ENCODE assay signal across 1 cellular context in genomic region chr11:69864930-69865661, GRCh38.
TF ChIP-seq lines count a peak whose summit lies in the region.

No MANE protein-coding gene starts in this region.

TF ChIP-seq in HepG2, 621 proteins besides CTCF, POLR2A, EP300 and RAD21 (continued from another document):
- TF ChIP-seq PRDM10 (CRISPR knock-in tag; IDR thresholded peaks at IDR 0.05; ENCODE audit: low read depth) (no peak), ZFP82 (CRISPR knock-in tag; IDR thresholded peaks at IDR 0.05; ENCODE audit: borderline replicate concordance) (no peak), MNT (IDR thresholded peaks at IDR 0.05) (no peak), NFE2L1 (CRISPR knock-in tag; IDR thresholded peaks at IDR 0.05; ENCODE audit: borderline replicate concordance) (no peak), AGO1 (IDR thresholded peaks at IDR 0.05; ENCODE audit: low read depth, low read length, poor library complexity, severe bottlenecking) (no peak)
TF ChIP-seq in HepG2: peak in this region for 1.
